9 cellular contexts compared by ENCODE assay signal in the genomic region with DNA sequence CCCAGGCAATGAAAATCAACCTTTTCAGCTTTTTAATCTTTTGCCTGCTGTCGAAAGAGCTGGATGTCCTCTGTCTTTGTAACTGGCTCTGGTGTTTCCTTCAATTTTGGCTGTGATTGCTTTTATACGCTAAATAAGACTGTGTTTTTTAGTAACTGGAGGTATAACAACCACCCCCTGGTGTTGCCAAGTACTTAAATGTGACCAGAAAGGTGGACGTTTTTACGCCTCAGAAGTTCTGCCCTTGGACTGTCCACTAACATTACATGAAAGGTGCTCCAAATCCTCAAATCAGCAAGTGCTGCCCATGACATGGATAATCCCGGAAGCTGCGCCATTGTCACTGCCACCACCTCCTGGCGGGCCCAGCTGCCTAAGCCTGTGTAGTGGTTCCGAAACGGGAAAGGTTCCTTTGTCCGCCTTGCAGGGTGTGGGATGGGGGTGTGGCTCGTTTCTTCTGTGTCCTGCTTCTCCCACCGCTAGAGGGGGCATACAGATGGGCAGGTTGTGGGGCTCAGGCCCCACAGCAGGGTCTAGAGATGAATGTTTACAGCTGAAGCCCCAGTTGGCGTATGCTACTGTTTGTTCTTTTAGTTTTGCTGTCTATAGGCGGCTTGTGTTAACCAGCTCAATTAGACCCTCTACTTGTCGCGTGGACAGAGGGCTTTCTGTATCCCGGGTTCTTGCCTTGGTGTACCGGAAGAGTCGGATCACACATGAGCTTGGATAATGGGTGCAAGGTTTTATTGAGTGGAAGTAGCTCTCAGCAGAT.
DNase-seq lines count a peak whose midpoint lies in the region; ATAC-seq and TF ChIP-seq lines count a peak whose summit lies in the region.
"Had no signal": no experiment of that assay in that cellular context is flagged by ENCODE, and none has a peak within 500 bp of the region (broad histone marks: within the 10 kb centered on the region; RNA-seq: fewer than 3 reads in every experiment).

No MANE protein-coding gene starts in this region.

- H3K36me3 ChIP-seq in KMS-11 (ENCODE audit: insufficient read depth), result no peaks in the 10 kb centered on the region

- TF ChIP-seq CTCF in KMS-11 (conservative IDR thresholded peaks at IDR 0.05; ENCODE audit: low read depth, low read length), result peak; percentile 50; the same call in 1 of the 2 replicates

- peaks cover 2% of the 10 kb centered on the region for H3K27me3 Mint-ChIP-seq in activated naive CD8-positive, alpha-beta T cell treated with anti-CD3 and anti-CD28 coated beads, Interleukin-2, amount 10 ng/mL, durations not matched to agents 7 days and 5 days
- H3K27me3 Mint-ChIP-seq in activated T-helper 1 cell treated with anti-CD3 and anti-CD28 coated beads, Interleukin-12 subunit alpha, Interleukin-12 subunit beta, Interleukin-2, Interleukin-4 antibody, amounts not matched to agents 30 ng/mL and 10 ng/mL and 1 ng/mL, durations not matched to agents 14 hours and 24 hours and 36 hours (ENCODE audit: insufficient read depth), result peaks cover 8% of the 10 kb centered on the region

- H2AFZ ChIP-seq in KMS-11 (ENCODE audit: low read depth), result no peak overlapping the region

- ATAC-seq in activated naive CD8-positive, alpha-beta T cell treated with anti-CD3 and anti-CD28 coated beads, Interleukin-2, amount 10 ng/mL, durations not matched to agents 7 days and 5 days (ENCODE audit: low read depth), result peak; percentile 28
- peak; percentile 25 for ATAC-seq in left colon
- no peak for ATAC-seq in GM21786 (IDR thresholded peaks at IDR 0.05; ENCODE audit: unreplicated experiment)
- no peak for ATAC-seq in GM19455 (IDR thresholded peaks at IDR 0.05; ENCODE audit: unreplicated experiment)
- ATAC-seq: T-cell had no signal

- H3K27ac ChIP-seq in KMS-11, result no peak overlapping the region

- H3K27me3 ChIP-seq in KMS-11 (ENCODE audit: insufficient read depth, low read depth), result no peaks in the 10 kb centered on the region

- no peaks in the 10 kb centered on the region for H3K36me3 Mint-ChIP-seq in activated naive CD8-positive, alpha-beta T cell treated with anti-CD3 and anti-CD28 coated beads, Interleukin-2, amount 10 ng/mL, durations not matched to agents 7 days and 5 days
- H3K36me3 Mint-ChIP-seq in activated T-helper 1 cell treated with anti-CD3 and anti-CD28 coated beads, Interleukin-12 subunit alpha, Interleukin-12 subunit beta, Interleukin-2, Interleukin-4 antibody, amounts not matched to agents 30 ng/mL and 10 ng/mL and 1 ng/mL, durations not matched to agents 14 hours and 24 hours and 36 hours (ENCODE audit: low read depth), result no peaks in the 10 kb centered on the region
- H3K36me3 Mint-ChIP-seq: T-cell had no signal

- H3K27ac Mint-ChIP-seq in activated naive CD8-positive, alpha-beta T cell treated with anti-CD3 and anti-CD28 coated beads, Interleukin-2, amount 10 ng/mL, durations not matched to agents 7 days and 5 days, result no peak overlapping the region
- H3K27ac Mint-ChIP-seq in activated T-helper 1 cell treated with anti-CD3 and anti-CD28 coated beads, Interleukin-12 subunit alpha, Interleukin-12 subunit beta, Interleukin-2, Interleukin-4 antibody, amounts not matched to agents 30 ng/mL and 10 ng/mL and 1 ng/mL, durations not matched to agents 14 hours and 24 hours and 36 hours, result no peak overlapping the region
- H3K27ac Mint-ChIP-seq: T-cell had no signal

- POLR2A ChIA-PET in activated naive CD8-positive, alpha-beta T cell treated with anti-CD3 and anti-CD28 coated beads, Interleukin-2, amount 10 ng/mL, durations not matched to agents 7 days and 5 days (lab: Charles Lee), result no interaction called here

- no peak overlapping the region for H3K4me3 Mint-ChIP-seq in activated naive CD8-positive, alpha-beta T cell treated with anti-CD3 and anti-CD28 coated beads, Interleukin-2, amount 10 ng/mL, durations not matched to agents 7 days and 5 days
- no peak overlapping the region for H3K4me3 Mint-ChIP-seq in activated T-helper 1 cell treated with anti-CD3 and anti-CD28 coated beads, Interleukin-12 subunit alpha, Interleukin-12 subunit beta, Interleukin-2, Interleukin-4 antibody, amounts not matched to agents 30 ng/mL and 10 ng/mL and 1 ng/mL, durations not matched to agents 14 hours and 24 hours and 36 hours
- H3K4me3 Mint-ChIP-seq: T-cell had no signal

- no peak overlapping the region for H3K4me2 ChIP-seq in KMS-11

- no peak overlapping the region for H3K4me3 ChIP-seq in KMS-11 (IDR thresholded peaks at IDR 0.05; ENCODE audit: insufficient read depth, low read depth, low read length)

- H3K4me1 ChIP-seq in KMS-11 (ENCODE audit: low read depth, poor library complexity, severe bottlenecking), result no peaks in the 10 kb centered on the region

- H4K20me1 ChIP-seq in KMS-11 (ENCODE audit: insufficient read depth), result no peaks in the 10 kb centered on the region

- intact Hi-C loops in left colon (cut with DNase I, micrococcal nuclease), result no loop called here
- intact Hi-C loops in activated T-helper 1 cell treated with anti-CD3 and anti-CD28 coated beads, Interleukin-12 subunit alpha, Interleukin-12 subunit beta, Interleukin-2, Interleukin-4 antibody, amounts not matched to agents 30 ng/mL and 10 ng/mL and 1 ng/mL, durations not matched to agents 14 hours and 24 hours and 36 hours (cut with micrococcal nuclease), result loop anchor here (2.0 kb wide), 1 partner anchor 55 kb away; no protein-coding TSS in a partner anchor

- no peaks in the 10 kb centered on the region for H3K9me3 Mint-ChIP-seq in activated naive CD8-positive, alpha-beta T cell treated with anti-CD3 and anti-CD28 coated beads, Interleukin-2, amount 10 ng/mL, durations not matched to agents 7 days and 5 days
- H3K9me3 Mint-ChIP-seq in activated T-helper 1 cell treated with anti-CD3 and anti-CD28 coated beads, Interleukin-12 subunit alpha, Interleukin-12 subunit beta, Interleukin-2, Interleukin-4 antibody, amounts not matched to agents 30 ng/mL and 10 ng/mL and 1 ng/mL, durations not matched to agents 14 hours and 24 hours and 36 hours, result no peaks in the 10 kb centered on the region
- H3K9me3 Mint-ChIP-seq: T-cell had no signal

- no peaks in the 10 kb centered on the region for H3K79me2 ChIP-seq in KMS-11 (ENCODE audit: insufficient read depth, low read depth)

- H3K9ac ChIP-seq in KMS-11, result no peak overlapping the region

- peaks cover 2% of the 10 kb centered on the region for H3K4me1 Mint-ChIP-seq in activated naive CD8-positive, alpha-beta T cell treated with anti-CD3 and anti-CD28 coated beads, Interleukin-2, amount 10 ng/mL, durations not matched to agents 7 days and 5 days
- H3K4me1 Mint-ChIP-seq in activated T-helper 1 cell treated with anti-CD3 and anti-CD28 coated beads, Interleukin-12 subunit alpha, Interleukin-12 subunit beta, Interleukin-2, Interleukin-4 antibody, amounts not matched to agents 30 ng/mL and 10 ng/mL and 1 ng/mL, durations not matched to agents 14 hours and 24 hours and 36 hours (ENCODE audit: low read depth), result peaks cover 5% of the 10 kb centered on the region

- DNase-seq in EL (peak; percentile 55), left colon (peak in 1 of 2 donors; percentile 14), mucosa of gallbladder (ENCODE audit: low spot score) (no peak)
- peak; percentile 27 for DNase-seq in activated naive CD8-positive, alpha-beta T cell treated with anti-CD3 and anti-CD28 coated beads, Interleukin-2, amount 10 ng/mL, durations not matched to agents 7 days and 5 days
- DNase-seq in activated T-helper 1 cell treated with anti-CD3 and anti-CD28 coated beads, Interleukin-12 subunit alpha, Interleukin-12 subunit beta, Interleukin-2, Interleukin-4 antibody, amounts not matched to agents 30 ng/mL and 10 ng/mL and 1 ng/mL, durations not matched to agents 14 hours and 24 hours and 36 hours (ENCODE audit: low spot score), result no peak

Comparison
In these comparisons a context has a peak if more than half of its experiments do, and no peak if none do; other contexts are left out.
1. DNase-seq: peak in EL (single experiment) and activated naive CD8-positive, alpha-beta T cell treated with anti-CD3 and anti-CD28 coated beads, Interleukin-2, amount 10 ng/mL, durations not matched to agents 7 days and 5 days (single experiment); none in mucosa of gallbladder (single experiment) and activated T-helper 1 cell treated with anti-CD3 and anti-CD28 coated beads, Interleukin-12 subunit alpha, Interleukin-12 subunit beta, Interleukin-2, Interleukin-4 antibody, amounts not matched to agents 30 ng/mL and 10 ng/mL and 1 ng/mL, durations not matched to agents 14 hours and 24 hours and 36 hours (single experiment).
2. ATAC-seq: peak in activated naive CD8-positive, alpha-beta T cell treated with anti-CD3 and anti-CD28 coated beads, Interleukin-2, amount 10 ng/mL, durations not matched to agents 7 days and 5 days (single experiment) and left colon (single experiment); none in GM21786 (single experiment) and GM19455 (single experiment).